10 cellular contexts compared by ENCODE assay signal in genomic region chr14:92785601-92786426, GRCh38. TPM values are rescaled to one million over a fixed set of nuclear protein-coding genes. Genes with fewer than 3 reads are reported as not detected.
DNase-seq lines count a peak whose midpoint lies in the region; ATAC-seq, FAIRE-seq and TF ChIP-seq lines count a peak whose summit lies in the region.
"Had no signal": no experiment of that assay in that cellular context is flagged by ENCODE, and none has a peak within 500 bp of the region (broad histone marks: within the 10 kb centered on the region; RNA-seq: fewer than 3 reads in every experiment).

No MANE protein-coding gene starts in this region.

- no peak overlapping the region for H3K4me3 Mint-ChIP-seq in nephron progenitor cell
- no peak overlapping the region for H3K4me3 Mint-ChIP-seq in endodermal cell

- no peak for TF ChIP-seq RAD21 in H1 (IDR thresholded peaks at IDR 0.05 in 1 of 2, conservative IDR thresholded peaks at IDR 0.05 in 1 of 2; ENCODE audit: low read depth in 2 of 2, low read length in 2 of 2)

- no peak overlapping the region for H4K8ac ChIP-seq in H1 (ENCODE audit: extremely low read depth, insufficient read depth, low read length)

- CTCF ChIA-PET in H1 (lab: Charles Lee; ENCODE audit: partially characterized antibody), result interaction anchor here (0.6 to 2.4 kb wide), 10 partner anchors 10 to 183 kb away, joined by 3 to 9 read pairs (median 3); no protein-coding TSS in a partner anchor

- intact Hi-C loops in mucosa of descending colon (cut with DNase I, micrococcal nuclease), result loop anchor here in 1 of 2 donors (10.0 kb wide), 1 partner anchor 71 kb away; no protein-coding TSS in a partner anchor

- H3K4me1 Mint-ChIP-seq in nephron progenitor cell (peaks cover 6% of the 10 kb centered on the region), endodermal cell (no peaks in the 10 kb centered on the region)

- H3K23me2 ChIP-seq in H1 (ENCODE audit: low read depth, low read length), result no peaks in the 10 kb centered on the region

- H4K91ac ChIP-seq in H1 (replicated peaks; ENCODE audit: insufficient read length, low read length), result no peak overlapping the region

- H2AK5ac ChIP-seq in H1 (ENCODE audit: low read depth, low read length), result no peak overlapping the region

- 80% methylated on average over 7 of the region's 7 CpGs; no CpG with 5 or more reads in 1 of the 2 experiments for WGBS in H1 (ENCODE audit: extremely low coverage in 1 of 2, insufficient coverage in 1 of 2, insufficient read length in 1 of 2, insufficient replicate concordance in 2 of 2, low coverage in 1 of 2, low lambda C conversion rate in 2 of 2, missing lambda C conversion rate in 1 of 2), 2 experiments
- 81 to 100% methylated on average over 5 to 7 of the region's 7 CpGs for WGBS in endodermal cell (ENCODE audit: insufficient coverage in 1 of 2, insufficient read length in 1 of 2), 2 experiments

- H3K36me3 Mint-ChIP-seq in nephron progenitor cell (ENCODE audit: low read depth) (peaks cover 5% of the 10 kb centered on the region), endodermal cell (ENCODE audit: low read depth) (no peaks in the 10 kb centered on the region)

- DNase-seq in AG08396 (ENCODE audit: low spot score) (peak; percentile 76), LoVo (ENCODE audit: low spot score) (peak; percentile 20), H1 (ENCODE audit: low read depth in 1 of 2, low spot score in 2 of 2) (no peak), mucosa of descending colon (no peak), nephron progenitor cell (no peak), midbrain (lab: John Stamatoyannopoulos, UW) (no peak), endodermal cell (no peak)
- no peak for DNase-seq in activated naive CD4-positive, alpha-beta T cell treated with anti-CD3 and anti-CD28 coated beads, Interleukin-2, amount 50 U/mL, for 16 hours
- DNase-seq: DMS153, NCI-H2081 had no signal

- H3K14ac ChIP-seq in H1 (ENCODE audit: insufficient read length), result no peak overlapping the region

- no peaks in the 10 kb centered on the region for H3K36me3 ChIP-seq in H1 (ENCODE audit: control insufficient read depth in 2 of 4, insufficient read depth in 4 of 4, low read length in 3 of 4)
- no peaks in the 10 kb centered on the region for H3K36me3 ChIP-seq in mucosa of descending colon (ENCODE audit: low read depth)
- no peaks in the 10 kb centered on the region for H3K36me3 ChIP-seq in endodermal cell (ENCODE audit: control insufficient read depth, insufficient read depth, low read length)

- H3K23ac ChIP-seq in H1 (ENCODE audit: insufficient read length), result no peak overlapping the region

- no peak overlapping the region for H2BK15ac ChIP-seq in H1 (ENCODE audit: low read length)

- H3K27me3 Mint-ChIP-seq in nephron progenitor cell (ENCODE audit: low read depth, poor library complexity), result peaks cover 21% of the 10 kb centered on the region
- H3K27me3 Mint-ChIP-seq in endodermal cell (ENCODE audit: insufficient read depth), result peaks cover 5% of the 10 kb centered on the region

- no peak for TF ChIP-seq POLR2A in H1 (IDR thresholded peaks at IDR 0.05; ENCODE audit: control extremely low read depth in 1 of 2, low read depth in 2 of 2, low read length in 2 of 2)

- FAIRE-seq in H1 (lab: Jason Lieb, UNC), result no peak

- H3K27ac Mint-ChIP-seq in nephron progenitor cell, result no peak overlapping the region
- no peak overlapping the region for H3K27ac Mint-ChIP-seq in endodermal cell

- H3K4me1 ChIP-seq in H1 (replicated peaks in 1 of 4; ENCODE audit: control insufficient read depth in 3 of 4, insufficient read depth in 4 of 4, low read length in 3 of 4) (peaks cover 0 to 3% (median 0%) of the 10 kb centered on the region in 4 experiments; a peak in 1 of 7 replicates), mucosa of descending colon (ENCODE audit: low read depth) (peaks cover 5% of the 10 kb centered on the region), endodermal cell (ENCODE audit: control insufficient read depth, insufficient read depth, low read length) (peaks cover 5% of the 10 kb centered on the region)

- H3K56ac ChIP-seq in H1 (replicated peaks; ENCODE audit: insufficient read length, low read depth, low read length), result no peak overlapping the region

- POLR2A ChIA-PET in H1 (lab: Charles Lee; ENCODE audit: partially characterized antibody), result no interaction called here

- H3K9me3 ChIP-seq in H1 (ENCODE audit: insufficient read depth in 2 of 2, low read depth in 1 of 2, low read length in 1 of 2), result peaks cover 2% of the 10 kb centered on the region in 2 experiments; a peak in 3 of 4 replicates
- peaks cover 17% of the 10 kb centered on the region for H3K9me3 ChIP-seq in mucosa of descending colon
- peaks cover 29% of the 10 kb centered on the region for H3K9me3 ChIP-seq in endodermal cell (ENCODE audit: control insufficient read depth, low read length)

- H4K20me1 ChIP-seq in H1 (replicated peaks in 1 of 2; ENCODE audit: control insufficient read depth in 1 of 2, insufficient read depth in 2 of 2, low read length in 2 of 2), result no peaks in the 10 kb centered on the region

- H3K9me3 Mint-ChIP-seq in nephron progenitor cell (peaks cover 39% of the 10 kb centered on the region), endodermal cell (peaks cover 27% of the 10 kb centered on the region)

- TF ChIP-seq EP300 in H1 (IDR thresholded peaks at IDR 0.05; ENCODE audit: borderline replicate concordance in 1 of 2, low read depth in 2 of 2, low read length in 2 of 2), result no peak

- H2BK5ac ChIP-seq in H1 (ENCODE audit: low read depth, low read length), result no peak overlapping the region

- peak overlapping the region; percentile 28; the same call in 1 of the 2 replicates for H2AFZ ChIP-seq in H1 (ENCODE audit: low read length)

- H3K4me3 ChIP-seq in H1 (ENCODE audit: extremely low read depth in 1 of 4, insufficient read depth in 2 of 4, low read depth in 3 of 4, low read length in 4 of 4), result no peak overlapping the region
- H3K4me3 ChIP-seq in mucosa of descending colon, result no peak overlapping the region
- H3K4me3 ChIP-seq in endodermal cell (ENCODE audit: low read length), result no peak overlapping the region

- TF ChIP-seq CTCF in H1 (IDR thresholded peaks at IDR 0.05; ENCODE audit: control extremely low read depth in 1 of 3, insufficient read depth in 1 of 3, low read depth in 1 of 3, low read length in 3 of 3), result no peak
- no peak for TF ChIP-seq CTCF in mucosa of descending colon (IDR thresholded peaks at IDR 0.05)
- no peak for TF ChIP-seq CTCF in nephron progenitor cell (IDR thresholded peaks at IDR 0.05)
- no peak for TF ChIP-seq CTCF in endodermal cell (conservative IDR thresholded peaks at IDR 0.05)

- no peak overlapping the region for H2BK20ac ChIP-seq in H1 (ENCODE audit: low read length)

- H4K5ac ChIP-seq in H1 (ENCODE audit: insufficient read length, low read depth, low read length), result no peak overlapping the region

- ATAC-seq in mucosa of descending colon, result peak; percentile 55

- H3K27me3 ChIP-seq in H1 (replicated peaks in 1 of 4; ENCODE audit: control insufficient read depth in 3 of 4, extremely low read depth in 1 of 4, insufficient read depth in 3 of 4, low read length in 3 of 4), result no peaks in the 10 kb centered on the region; a peak in 1 of 7 replicates
- H3K27me3 ChIP-seq in endodermal cell (ENCODE audit: control insufficient read depth, insufficient read depth, low read length, poor library complexity, severe bottlenecking), result no peaks in the 10 kb centered on the region

- no peaks in the 10 kb centered on the region for H3K79me2 ChIP-seq in H1 (ENCODE audit: control insufficient read depth in 1 of 2, insufficient read depth in 2 of 2, low read length in 2 of 2)

- no peak overlapping the region for H3K9ac ChIP-seq in H1 (replicated peaks in 1 of 4; ENCODE audit: extremely low read depth in 1 of 4, low read depth in 3 of 4, low read length in 3 of 4)
- H3K9ac ChIP-seq in endodermal cell (ENCODE audit: extremely low read depth, low read length, poor library complexity, severe bottlenecking), result no peak overlapping the region

- no peak overlapping the region for H3K18ac ChIP-seq in H1 (ENCODE audit: extremely low read depth, low read length)

- no peak overlapping the region for H3K4ac ChIP-seq in H1 (replicated peaks; ENCODE audit: insufficient read length, low read depth, low read length)

- no peak overlapping the region for H2BK12ac ChIP-seq in H1 (ENCODE audit: low read depth, low read length)

- H2BK120ac ChIP-seq in H1 (replicated peaks; ENCODE audit: low read depth, low read length), result no peak overlapping the region

- H3K79me1 ChIP-seq in H1 (ENCODE audit: low read depth, low read length), result no peaks in the 10 kb centered on the region

- H3K27ac ChIP-seq in H1 (ENCODE audit: low read depth, low read length) (no peak overlapping the region), endodermal cell (ENCODE audit: low read depth, low read length) (no peak overlapping the region)

- no peak overlapping the region for H3K4me2 ChIP-seq in H1 (ENCODE audit: insufficient read depth in 1 of 2, low read depth in 2 of 2, low read length in 2 of 2)

RNA-seq across cellular contexts. Expression of gene GOLGA5, which starts 8.3 kb away (rescaled TPM):
- total RNA-seq in H1 (2021; fragmentation: NEBNext Ultra II Directional; extraction: Animal tissue kit (Norgen Biotek cat#: 25700)), result 23.2 and 25.4 TPM in 2 replicates
- 7.9 and 13.0 TPM in 2 replicates for polyA plus RNA-seq in H1 (2011; rRNA removed)
- 17.2 TPM for polyA plus RNA-seq in H1 (2011; cell fraction: cytosol; rRNA removed)
- polyA plus RNA-seq in H1 (2011; cell fraction: nucleus; rRNA removed), result 8.0 TPM
- 14.0 to 21.9 TPM (median 17.0 TPM) in 4 replicates for polyA plus RNA-seq in H1 (2012, experiment 1 of 2)
- 2.8 TPM for polyA plus RNA-seq in H1 (2012, experiment 2 of 2)
- polyA plus RNA-seq in H1 (2013, experiment 1 of 2), result 23.4 TPM
- 24.1 TPM for polyA plus RNA-seq in H1 (2013, experiment 2 of 2)
- 10.2 and 12.5 TPM in 2 replicates for polyA minus RNA-seq in H1 (2011; rRNA and poly(A)+ RNA removed)
- polyA minus RNA-seq in H1 (2011; cell fraction: cytosol; rRNA and poly(A)+ RNA removed), result 12.0 TPM
- 14.0 TPM for polyA minus RNA-seq in H1 (2011; cell fraction: nucleus; rRNA and poly(A)+ RNA removed)
- total RNA-seq in mucosa of descending colon (10 to 100 TPM; 33.8 to 40.0 (median 39.2) TPM), endodermal cell (10 to 100 TPM; 29.3 to 41.1 TPM)
- 30.3 TPM for polyA plus RNA-seq in endodermal cell (2013, experiment 1 of 2)
- polyA plus RNA-seq in endodermal cell (2013, experiment 2 of 2), result 30.8 TPM

RNA-seq across cellular contexts. Expression of gene LGMN, which starts 37.4 kb away (rescaled TPM):
- 57.4 and 57.9 TPM in 2 replicates for total RNA-seq in H1 (2021; fragmentation: NEBNext Ultra II Directional; extraction: Animal tissue kit (Norgen Biotek cat#: 25700))
- polyA plus RNA-seq in H1 (2011; rRNA removed), result 83.4 and 89.6 TPM in 2 replicates
- 114 TPM for polyA plus RNA-seq in H1 (2011; cell fraction: cytosol; rRNA removed)
- polyA plus RNA-seq in H1 (2011; cell fraction: nucleus; rRNA removed), result 95.3 TPM
- polyA plus RNA-seq in H1 (2012, experiment 1 of 2), result 52.3 to 77.7 TPM (median 65.0 TPM) in 4 replicates
- 49.0 TPM for polyA plus RNA-seq in H1 (2012, experiment 2 of 2)
- 108 TPM for polyA plus RNA-seq in H1 (2013, experiment 1 of 2)
- 103 TPM for polyA plus RNA-seq in H1 (2013, experiment 2 of 2)
- polyA minus RNA-seq in H1 (2011; rRNA and poly(A)+ RNA removed), result 66.7 and 85.0 TPM in 2 replicates
- polyA minus RNA-seq in H1 (2011; cell fraction: cytosol; rRNA and poly(A)+ RNA removed), result 30.8 TPM
- 32.2 TPM for polyA minus RNA-seq in H1 (2011; cell fraction: nucleus; rRNA and poly(A)+ RNA removed)
- total RNA-seq in mucosa of descending colon, result 100 to 1,000 TPM in 1 of 3 donors, 10 to 100 TPM in 2; 86.8 to 103 (median 94.3) TPM
- 10 to 100 TPM; 61.4 to 87.2 TPM for total RNA-seq in endodermal cell
- 69.8 TPM for polyA plus RNA-seq in endodermal cell (2013, experiment 1 of 2)
- 67.9 TPM for polyA plus RNA-seq in endodermal cell (2013, experiment 2 of 2)

Comparison
In these comparisons a context has a peak if more than half of its experiments do, and no peak if none do; other contexts are left out.
1. DNase-seq: peak in AG08396 (single experiment) and LoVo (single experiment); none in H1 (0 of 2), mucosa of descending colon (0 of 3), nephron progenitor cell (single experiment), midbrain (single experiment), activated naive CD4-positive, alpha-beta T cell treated with anti-CD3 and anti-CD28 coated beads, Interleukin-2, amount 50 U/mL, for 16 hours (single experiment) and endodermal cell (single experiment).